In genomic region chr20:38152175-38153010, GRCh38 we compare ENCODE assay signal across 8 cellular contexts. TPM values are rescaled to one million over a fixed set of nuclear protein-coding genes. Genes with fewer than 3 reads are reported as not detected.
DNase-seq lines count a peak whose midpoint lies in the region; ATAC-seq and TF ChIP-seq lines count a peak whose summit lies in the region.

No MANE protein-coding gene starts in this region.

- H2AFZ ChIP-seq in MM.1S (ENCODE audit: low read length) = peak overlapping the region; percentile 10; the same call in 1 of the 2 replicates

- H3K4me3 ChIP-seq in MM.1S (ENCODE audit: low read length) = no peak overlapping the region; the same call in 1 of the 2 replicates
- peak overlapping the region in 1 of 2 donors; percentile 2 for H3K4me3 ChIP-seq in right atrium auricular region
- peak overlapping the region in 2 of 3 donors; percentile 15 to 45 for H3K4me3 ChIP-seq in skeletal muscle tissue (ENCODE audit: low read length in 3 of 3)

- H4K20me1 ChIP-seq in MM.1S (ENCODE audit: insufficient read depth, low read length) = no peaks in the 10 kb centered on the region

- H3K9me3 Mint-ChIP-seq in activated T-helper 1 cell treated with anti-CD3 and anti-CD28 coated beads, Interleukin-12 subunit alpha, Interleukin-12 subunit beta, Interleukin-2, Interleukin-4 antibody, amounts not matched to agents 30 ng/mL and 10 ng/mL and 1 ng/mL, durations not matched to agents 14 hours and 24 hours and 36 hours = no peaks in the 10 kb centered on the region

- no peaks in the 10 kb centered on the region for H3K9me2 ChIP-seq in MM.1S (replicated peaks; ENCODE audit: insufficient read depth, low read length)

- H3K4me3 Mint-ChIP-seq in activated T-helper 1 cell treated with anti-CD3 and anti-CD28 coated beads, Interleukin-12 subunit alpha, Interleukin-12 subunit beta, Interleukin-2, Interleukin-4 antibody, amounts not matched to agents 30 ng/mL and 10 ng/mL and 1 ng/mL, durations not matched to agents 14 hours and 24 hours and 36 hours = peak overlapping the region; percentile 64

- H3K4me1 Mint-ChIP-seq in activated T-helper 1 cell treated with anti-CD3 and anti-CD28 coated beads, Interleukin-12 subunit alpha, Interleukin-12 subunit beta, Interleukin-2, Interleukin-4 antibody, amounts not matched to agents 30 ng/mL and 10 ng/mL and 1 ng/mL, durations not matched to agents 14 hours and 24 hours and 36 hours (ENCODE audit: low read depth) = peaks cover 19% of the 10 kb centered on the region

- H3K9me3 ChIP-seq in MM.1S (replicated peaks; ENCODE audit: insufficient read depth, low read length) (no peaks in the 10 kb centered on the region), right atrium auricular region (no peaks in the 10 kb centered on the region), skeletal muscle tissue (ENCODE audit: control insufficient read depth in 3 of 3, low read length in 3 of 3) (no peaks in the 10 kb centered on the region)

- H3K36me3 ChIP-seq in MM.1S (replicated peaks; ENCODE audit: insufficient read depth, low read length) (no peaks in the 10 kb centered on the region), right atrium auricular region (peaks cover 79% of the 10 kb centered on the region), skeletal muscle tissue (ENCODE audit: control insufficient read depth in 3 of 3, insufficient read depth in 3 of 3, low read length in 3 of 3) (peaks cover 8 to 40% (median 34%) of the 10 kb centered on the region in 3 donors)

- H3K27ac Mint-ChIP-seq in activated T-helper 1 cell treated with anti-CD3 and anti-CD28 coated beads, Interleukin-12 subunit alpha, Interleukin-12 subunit beta, Interleukin-2, Interleukin-4 antibody, amounts not matched to agents 30 ng/mL and 10 ng/mL and 1 ng/mL, durations not matched to agents 14 hours and 24 hours and 36 hours = peak overlapping the region; percentile 78

- H3K27ac ChIP-seq in MM.1S (ENCODE audit: low read length) = no peak overlapping the region
- H3K27ac ChIP-seq in right atrium auricular region = peak overlapping the region; percentile 90 to 96
- peak overlapping the region; percentile 78 for H3K27ac ChIP-seq in skeletal muscle tissue (ENCODE audit: low read depth, low read length)

- ATAC-seq in GM18858 (IDR thresholded peaks at IDR 0.05; ENCODE audit: unreplicated experiment) = no peak

- H3K27me3 ChIP-seq in MM.1S (replicated peaks; ENCODE audit: insufficient read depth, low read length) (no peaks in the 10 kb centered on the region), right atrium auricular region (no peaks in the 10 kb centered on the region), skeletal muscle tissue (ENCODE audit: control insufficient read depth in 3 of 3, insufficient read depth in 3 of 3, low read length in 3 of 3) (no peaks in the 10 kb centered on the region)

- H3K9ac ChIP-seq in MM.1S (ENCODE audit: low read length) = no peak overlapping the region
- H3K9ac ChIP-seq in skeletal muscle tissue (ENCODE audit: low read depth in 1 of 3, low read length in 3 of 3) = no peak overlapping the region

- peak; percentile 10 to 32 for DNase-seq in stimulated activated CD4-positive, alpha-beta T cell treated with anti-CD3 and anti-CD28 coated beads, Interleukin-2, amount 100 ng/mL, for 48 hours
- no peak for DNase-seq in stimulated activated CD4-positive, alpha-beta T cell treated with anti-CD3 and anti-CD28 coated beads, Interleukin-4, amount 100 ng/mL, for 4 hours
- DNase-seq in MM.1S (no peak), right atrium auricular region (ENCODE audit: low spot score) (peak; percentile 95), islet precursor cell (no peak)
- DNase-seq in activated T-helper 1 cell treated with anti-CD3 and anti-CD28 coated beads, Interleukin-12 subunit alpha, Interleukin-12 subunit beta, Interleukin-2, Interleukin-4 antibody, amounts not matched to agents 30 ng/mL and 10 ng/mL and 1 ng/mL, durations not matched to agents 14 hours and 24 hours and 36 hours (ENCODE audit: low spot score) = peak; percentile 42

- no peaks in the 10 kb centered on the region for H3K27me3 Mint-ChIP-seq in activated T-helper 1 cell treated with anti-CD3 and anti-CD28 coated beads, Interleukin-12 subunit alpha, Interleukin-12 subunit beta, Interleukin-2, Interleukin-4 antibody, amounts not matched to agents 30 ng/mL and 10 ng/mL and 1 ng/mL, durations not matched to agents 14 hours and 24 hours and 36 hours (ENCODE audit: insufficient read depth)

- intact Hi-C loops in activated T-helper 1 cell treated with anti-CD3 and anti-CD28 coated beads, Interleukin-12 subunit alpha, Interleukin-12 subunit beta, Interleukin-2, Interleukin-4 antibody, amounts not matched to agents 30 ng/mL and 10 ng/mL and 1 ng/mL, durations not matched to agents 14 hours and 24 hours and 36 hours (cut with micrococcal nuclease) = no loop called here

- H3F3A ChIP-seq in MM.1S (ENCODE audit: insufficient read depth, low read length) = no peaks in the 10 kb centered on the region

- H3K4me1 ChIP-seq in MM.1S (ENCODE audit: low read length) = no peaks in the 10 kb centered on the region
- H3K4me1 ChIP-seq in right atrium auricular region = peaks cover 0 to 74% of the 10 kb centered on the region in 2 donors
- H3K4me1 ChIP-seq in skeletal muscle tissue (ENCODE audit: control insufficient read depth in 3 of 3, insufficient read depth in 3 of 3, low read length in 3 of 3) = peaks cover 13 to 33% (median 33%) of the 10 kb centered on the region in 3 donors

- H3K4me2 ChIP-seq in MM.1S (ENCODE audit: low read depth, low read length) = no peak overlapping the region; the same call in 1 of the 2 replicates

- no peaks in the 10 kb centered on the region for H3K79me2 ChIP-seq in MM.1S (ENCODE audit: low read length)

- H3K36me3 Mint-ChIP-seq in activated T-helper 1 cell treated with anti-CD3 and anti-CD28 coated beads, Interleukin-12 subunit alpha, Interleukin-12 subunit beta, Interleukin-2, Interleukin-4 antibody, amounts not matched to agents 30 ng/mL and 10 ng/mL and 1 ng/mL, durations not matched to agents 14 hours and 24 hours and 36 hours (ENCODE audit: low read depth) = no peaks in the 10 kb centered on the region

- TF ChIP-seq CTCF in MM.1S (IDR thresholded peaks at IDR 0.05; ENCODE audit: low read length) (no peak), right atrium auricular region (IDR thresholded peaks at IDR 0.05) (no peak)

RNA-seq across cellular contexts. Expression of gene TGM2, which starts 12.7 kb away (rescaled TPM):
- total RNA-seq in activated T-helper 1 cell treated with anti-CD3 and anti-CD28 coated beads, Interleukin-12 subunit alpha, Interleukin-12 subunit beta, Interleukin-2, Interleukin-4 antibody, amounts not matched to agents 30 ng/mL and 10 ng/mL and 1 ng/mL, durations not matched to agents 14 hours and 24 hours and 36 hours = not detected in 2 replicates
- 1,000 to 10,000 TPM in 1 of 2 donors, 100 to 1,000 TPM in 1; 680 to 1,303 TPM for total RNA-seq in right atrium auricular region
- 7.3 TPM for total RNA-seq in skeletal muscle tissue

Comparison
In these comparisons a context has a peak if more than half of its experiments do, and no peak if none do; other contexts are left out.
1. DNase-seq: peak in stimulated activated CD4-positive, alpha-beta T cell treated with anti-CD3 and anti-CD28 coated beads, Interleukin-2, amount 100 ng/mL, for 48 hours (2 of 2), activated T-helper 1 cell treated with anti-CD3 and anti-CD28 coated beads, Interleukin-12 subunit alpha, Interleukin-12 subunit beta, Interleukin-2, Interleukin-4 antibody, amounts not matched to agents 30 ng/mL and 10 ng/mL and 1 ng/mL, durations not matched to agents 14 hours and 24 hours and 36 hours (single experiment) and right atrium auricular region (single experiment); none in stimulated activated CD4-positive, alpha-beta T cell treated with anti-CD3 and anti-CD28 coated beads, Interleukin-4, amount 100 ng/mL, for 4 hours (0 of 2), MM.1S (single experiment) and islet precursor cell (single experiment).
2. RNA of gene TGM2, which starts 12.7 kb away (total RNA-seq): 680 to 1,303 TPM in right atrium auricular region; 7.3 TPM in skeletal muscle tissue (single experiment) and not detected in activated T-helper 1 cell treated with anti-CD3 and anti-CD28 coated beads, Interleukin-12 subunit alpha, Interleukin-12 subunit beta, Interleukin-2, Interleukin-4 antibody, amounts not matched to agents 30 ng/mL and 10 ng/mL and 1 ng/mL, durations not matched to agents 14 hours and 24 hours and 36 hours; every median in the first group is over 10 times any median in the second.